Comparison of ENCODE assay signal across 10 cellular contexts in genomic region chr20:31559704-31560093, GRCh38. TPM values are rescaled to one million over a fixed set of nuclear protein-coding genes. Genes with fewer than 3 reads are reported as not detected.
A peak's percentile ranks its signal among the peaks of the same experiment; 100 is the strongest.
DNase-seq lines count a peak whose midpoint lies in the region; ATAC-seq and TF ChIP-seq lines count a peak whose summit lies in the region.
"Had no signal": no experiment of that assay in that cellular context is flagged by ENCODE, and none has a peak within 500 bp of the region (broad histone marks: within the 10 kb centered on the region; RNA-seq: fewer than 3 reads in every experiment).

No MANE protein-coding gene starts in this region.

- DNase-seq in Calu3: no peak
- DNase-seq in amniotic epithelial cell (ENCODE audit: low read depth): peak; percentile 88
- DNase-seq in NCI-H2171 (lab: John Stamatoyannopoulos, UW): no peak
- no peak for DNase-seq in kidney tubule cell (ENCODE audit: low spot score)
- DNase-seq in lower lobe of right lung: no peak

- H3K4me3 ChIP-seq in HUES64 (ENCODE audit: low read length) (no peak overlapping the region), lower lobe of right lung (no peak overlapping the region)
- H3K4me3 ChIP-seq: gastroesophageal sphincter had no signal

- BruUV-seq in Calu3 (replicated peaks; lab: Mats Ljungman, UMichigan): no TSS peak

- intact Hi-C loops in Calu3 (cut with micrococcal nuclease; ENCODE audit: unreplicated experiment) (loop anchor here (1.0 to 5.0 kb wide), 3 partner anchors 33 to 163 kb away; partner anchors contain the start of gene BCL2L1), lower lobe of right lung (cut with DNase I) (loop anchor here (5.0 kb wide), 1 partner anchor 53 kb away; no protein-coding TSS in a partner anchor)

- H3K4me1 Mint-ChIP-seq in Calu3 (ENCODE audit: low read depth, unreplicated experiment) (peaks cover 55% of the 10 kb centered on the region), nephron (peaks cover 5% of the 10 kb centered on the region)

- ATAC-seq in HG02970 (IDR thresholded peaks at IDR 0.05; ENCODE audit: low FRiP score, unreplicated experiment): no peak
- ATAC-seq in lower lobe of right lung: no peak

- no peaks in the 10 kb centered on the region for H3K27me3 ChIP-seq in HUES64 (ENCODE audit: insufficient read depth, low read length)
- H3K27me3 ChIP-seq in lower lobe of right lung (ENCODE audit: low read depth): no peaks in the 10 kb centered on the region
- H3K27me3 ChIP-seq: gastroesophageal sphincter had no signal

- H3K27me3 Mint-ChIP-seq in Calu3 (ENCODE audit: unreplicated experiment) (no peaks in the 10 kb centered on the region), nephron (ENCODE audit: low read depth) (no peaks in the 10 kb centered on the region)

- no peak for TF ChIP-seq CTCF in Calu3 (IDR thresholded peaks at IDR 0.05; ENCODE audit: unreplicated experiment)
- TF ChIP-seq CTCF in nephron (IDR thresholded peaks at IDR 0.05; ENCODE audit: unreplicated experiment in 3 of 3): no peak
- TF ChIP-seq CTCF in lower lobe of right lung (IDR thresholded peaks at IDR 0.05): no peak

- H3K9me3 ChIP-seq in HUES64 (ENCODE audit: insufficient read depth, low read depth, low read length) (no peaks in the 10 kb centered on the region), lower lobe of right lung (no peaks in the 10 kb centered on the region)
- H3K9me3 ChIP-seq: gastroesophageal sphincter had no signal

- CTCF ChIA-PET in Calu3 (lab: Charles Lee): interaction anchor here (0.7 to 25.3 kb wide), 11 partner anchors 8 to 75 kb away, joined by 3 to 1048 read pairs (median 11); partner anchors contain the start of genes HM13 and ID1

- peak overlapping the region; percentile 98 for H3K27ac Mint-ChIP-seq in Calu3 (ENCODE audit: unreplicated experiment)
- H3K27ac Mint-ChIP-seq in nephron: peak overlapping the region in 2 of 3 experiments; percentile 62 to 89

- peak overlapping the region; percentile 49 for H3K4me3 Mint-ChIP-seq in Calu3 (ENCODE audit: low read depth, unreplicated experiment)
- no peak overlapping the region for H3K4me3 Mint-ChIP-seq in nephron
- H3K4me3 Mint-ChIP-seq: activated T-cell treated with anti-CD3 and anti-CD28 coated beads, Interleukin-2, amount 50 U/mL, for 4 hours had no signal

- 85% methylated on average over 2 of the region's 2 CpGs for WGBS in HUES64

- H3K4me1 ChIP-seq in HUES64 (ENCODE audit: insufficient read depth, low read length): peaks cover 6% of the 10 kb centered on the region
- peaks cover 25% of the 10 kb centered on the region for H3K4me1 ChIP-seq in lower lobe of right lung

- H3K36me3 Mint-ChIP-seq in Calu3 (ENCODE audit: insufficient read depth, unreplicated experiment): peaks cover 100% of the 10 kb centered on the region
- H3K36me3 Mint-ChIP-seq in nephron (ENCODE audit: low read depth): peaks cover 40% of the 10 kb centered on the region

- no peak overlapping the region for H3K9ac ChIP-seq in HUES64 (ENCODE audit: low read depth, low read length)

- no peaks in the 10 kb centered on the region for H3K9me3 Mint-ChIP-seq in Calu3 (ENCODE audit: low read depth, unreplicated experiment)
- no peaks in the 10 kb centered on the region for H3K9me3 Mint-ChIP-seq in nephron
- H3K9me3 Mint-ChIP-seq: activated T-cell treated with anti-CD3 and anti-CD28 coated beads, Interleukin-2, amount 50 U/mL, for 4 hours had no signal

- peak overlapping the region; percentile 6; the same call in 1 of the 2 replicates for H3K27ac ChIP-seq in HUES64 (ENCODE audit: low read depth, low read length)
- H3K27ac ChIP-seq in lower lobe of right lung: no peak overlapping the region

- H3K36me3 ChIP-seq in HUES64 (ENCODE audit: insufficient read depth, low read length) (peaks cover 57% of the 10 kb centered on the region), lower lobe of right lung (peaks cover 81% of the 10 kb centered on the region)

RNA-seq across cellular contexts. Expression of gene ID1, which starts 45.4 kb away (rescaled TPM):
- 347 and 431 TPM in 2 replicates for total RNA-seq in Calu3 (2022)
- 115 TPM for polyA plus RNA-seq in HUES64 (2013, experiment 1 of 2)
- 95.7 TPM for polyA plus RNA-seq in HUES64 (2013, experiment 2 of 2)
- total RNA-seq in lower lobe of right lung: 196 TPM

RNA-seq across cellular contexts. Expression of gene HM13, which starts 45.5 kb away (rescaled TPM):
- total RNA-seq in Calu3 (2022) (342 and 378 TPM in 2 replicates), lower lobe of right lung (134 TPM)
- 88.7 TPM for polyA plus RNA-seq in HUES64 (2013, experiment 1 of 2)
- polyA plus RNA-seq in HUES64 (2013, experiment 2 of 2): 72.9 TPM
